ENCODE assay signal across 8 cellular contexts in the genomic region with DNA sequence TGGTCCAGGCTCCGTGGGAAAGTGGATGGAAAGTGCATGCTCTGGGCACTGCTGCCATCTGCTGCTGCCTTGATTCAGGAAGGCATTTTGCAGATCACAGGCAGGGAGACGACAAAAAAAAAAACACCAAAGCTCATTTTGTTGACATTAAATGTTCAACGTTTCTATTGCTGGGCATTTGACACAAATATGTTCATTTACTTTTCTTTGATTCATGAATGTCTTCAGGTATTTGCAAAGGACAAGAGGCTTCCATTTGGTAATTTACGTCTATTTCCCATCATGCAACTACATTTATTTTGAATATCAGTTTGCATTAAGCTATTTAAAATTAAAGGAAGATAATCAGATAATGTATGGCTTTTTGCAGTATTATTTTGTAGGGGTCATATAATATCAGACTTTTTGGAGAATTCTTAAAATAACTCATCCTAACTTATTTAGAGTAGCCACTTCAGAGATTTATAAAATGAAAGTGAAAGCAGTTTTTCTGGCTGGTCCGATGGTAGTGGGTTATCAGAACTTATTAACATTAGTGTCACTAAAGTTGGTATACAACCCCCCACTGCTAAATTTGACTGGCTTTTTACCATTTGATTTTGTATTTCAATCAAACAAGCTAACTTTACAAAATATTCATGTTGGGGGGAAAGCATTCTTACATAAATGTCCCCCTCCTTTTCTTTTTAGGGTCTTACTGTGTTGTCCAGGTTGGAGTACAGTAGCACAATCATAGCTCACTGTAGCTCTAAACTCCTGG.
DNase-seq lines count a peak whose midpoint lies in the region; ATAC-seq and TF ChIP-seq lines count a peak whose summit lies in the region.

No MANE protein-coding gene starts in this region.

- ATAC-seq in GM18511 (IDR thresholded peaks at IDR 0.05; ENCODE audit: unreplicated experiment) (peak; percentile 70), HG03097 (IDR thresholded peaks at IDR 0.05; ENCODE audit: low FRiP score, unreplicated experiment) (peak; percentile 51)
- ATAC-seq in activated CD4-positive, alpha-beta T cell treated with anti-CD3 and anti-CD28 coated beads for 36 hours = peak; percentile 58

- TF ChIP-seq RAD21 in liver (IDR thresholded peaks at IDR 0.05) = peak; percentile 95 to 99

- peak overlapping the region; percentile 87 for H3K4me3 Mint-ChIP-seq in activated CD4-positive, alpha-beta T cell treated with anti-CD3 and anti-CD28 coated beads for 36 hours

- H3K27ac ChIP-seq in liver (ENCODE audit: low read depth in 1 of 2, low read length in 2 of 2) = peak overlapping the region; percentile 70 to 79

- H3K27ac Mint-ChIP-seq in activated CD4-positive, alpha-beta T cell treated with anti-CD3 and anti-CD28 coated beads for 36 hours = peak overlapping the region; percentile 93

- CTCF ChIA-PET in activated CD4-positive, alpha-beta T cell treated with anti-CD3 and anti-CD28 coated beads for 36 hours (lab: Charles Lee) = interaction anchor here (0.5 to 3.5 kb wide), 31 partner anchors 8 to 1000 kb away, joined by 3 to 32 read pairs (median 4); no protein-coding TSS in a partner anchor

- peaks cover 28% of the 10 kb centered on the region for H3K4me1 Mint-ChIP-seq in activated CD4-positive, alpha-beta T cell treated with anti-CD3 and anti-CD28 coated beads for 36 hours

- TF ChIP-seq CTCF in liver (IDR thresholded peaks at IDR 0.05; ENCODE audit: low read depth, low read length, missing input control) = peak; percentile 68

- intact Hi-C loops in activated CD4-positive, alpha-beta T cell treated with anti-CD3 and anti-CD28 coated beads for 36 hours (cut with DNase I, micrococcal nuclease) = loop anchor here (1.0 to 5.0 kb wide), 10 partner anchors 22 to 388 kb away; a partner anchor contains a TSS

- H3K9me3 ChIP-seq in liver (ENCODE audit: control insufficient read depth in 4 of 4, low read length in 3 of 4) = no peaks in the 10 kb centered on the region

- no peaks in the 10 kb centered on the region for H3K9me3 Mint-ChIP-seq in activated CD4-positive, alpha-beta T cell treated with anti-CD3 and anti-CD28 coated beads for 36 hours (ENCODE audit: low read depth)

- H3K4me3 ChIP-seq in liver (ENCODE audit: low read depth in 1 of 3, low read length in 3 of 3) = peak overlapping the region; percentile 69 to 89 (median 78)

- H3K36me3 ChIP-seq in liver (ENCODE audit: control insufficient read depth in 4 of 4, insufficient read depth in 3 of 4, low read depth in 1 of 4, low read length in 3 of 4) = no peaks in the 10 kb centered on the region

- H3K4me1 ChIP-seq in liver (ENCODE audit: control insufficient read depth in 4 of 4, insufficient read depth in 4 of 4, low read length in 3 of 4) = peaks cover 0 to 20% (median 10%) of the 10 kb centered on the region in 4 donors

- no peaks in the 10 kb centered on the region for H3K27me3 ChIP-seq in liver (ENCODE audit: control insufficient read depth in 4 of 4, insufficient read depth in 4 of 4, low read length in 3 of 4)

- DNase-seq in AG08395 (ENCODE audit: low spot score) (peak; percentile 68), NCI-H2227 (lab: John Stamatoyannopoulos, UW; ENCODE audit: unreplicated experiment) (peak; percentile 72), dermis microvascular lymphatic vessel endothelial cell (ENCODE audit: low read depth in 2 of 2) (peak; percentile 58 to 75)
- DNase-seq in activated CD4-positive, alpha-beta T cell treated with anti-CD3 and anti-CD28 coated beads for 36 hours = peak; percentile 81
- peak; percentile 72 for DNase-seq in stimulated activated CD4-positive, alpha-beta T cell treated with anti-CD3 and anti-CD28 coated beads, Interleukin-4, amount 100 ng/mL, for 24 hours

- POLR2A ChIA-PET in activated CD4-positive, alpha-beta T cell treated with anti-CD3 and anti-CD28 coated beads for 36 hours (lab: Charles Lee) = interaction anchor here (0.7 kb wide), 1 partner anchor 11 kb away, joined by 4 read pairs; no protein-coding TSS in a partner anchor

- H3K27me3 Mint-ChIP-seq in activated CD4-positive, alpha-beta T cell treated with anti-CD3 and anti-CD28 coated beads for 36 hours = no peaks in the 10 kb centered on the region

- H3K9ac ChIP-seq in liver (ENCODE audit: low read depth in 1 of 2, low read length in 2 of 2) = peak overlapping the region; percentile 89 to 91

- WGBS in liver = under 1% methylated on average over 5 of the region's 5 CpGs

- H3K36me3 Mint-ChIP-seq in activated CD4-positive, alpha-beta T cell treated with anti-CD3 and anti-CD28 coated beads for 36 hours (ENCODE audit: low read depth) = no peaks in the 10 kb centered on the region

TF ChIP-seq in liver, 16 proteins besides CTCF, POLR2A, EP300 and RAD21:
- TF ChIP-seq, protein P1, sequence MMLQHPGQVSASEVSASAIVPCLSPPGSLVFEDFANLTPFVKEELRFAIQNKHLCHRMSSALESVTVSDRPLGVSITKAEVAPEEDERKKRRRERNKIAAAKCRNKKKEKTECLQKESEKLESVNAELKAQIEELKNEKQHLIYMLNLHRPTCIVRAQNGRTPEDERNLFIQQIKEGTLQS (IDR thresholded peaks at IDR 0.05) = peak; percentile 95
- TF ChIP-seq, protein P2, sequence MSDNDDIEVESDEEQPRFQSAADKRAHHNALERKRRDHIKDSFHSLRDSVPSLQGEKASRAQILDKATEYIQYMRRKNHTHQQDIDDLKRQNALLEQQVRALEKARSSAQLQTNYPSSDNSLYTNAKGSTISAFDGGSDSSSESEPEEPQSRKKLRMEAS (IDR thresholded peaks at IDR 0.05) = peak; percentile 9
- no peak for TF ChIP-seq TAF1 (conservative IDR thresholded peaks at IDR 0.05)
- TF ChIP-seq, protein P3, sequence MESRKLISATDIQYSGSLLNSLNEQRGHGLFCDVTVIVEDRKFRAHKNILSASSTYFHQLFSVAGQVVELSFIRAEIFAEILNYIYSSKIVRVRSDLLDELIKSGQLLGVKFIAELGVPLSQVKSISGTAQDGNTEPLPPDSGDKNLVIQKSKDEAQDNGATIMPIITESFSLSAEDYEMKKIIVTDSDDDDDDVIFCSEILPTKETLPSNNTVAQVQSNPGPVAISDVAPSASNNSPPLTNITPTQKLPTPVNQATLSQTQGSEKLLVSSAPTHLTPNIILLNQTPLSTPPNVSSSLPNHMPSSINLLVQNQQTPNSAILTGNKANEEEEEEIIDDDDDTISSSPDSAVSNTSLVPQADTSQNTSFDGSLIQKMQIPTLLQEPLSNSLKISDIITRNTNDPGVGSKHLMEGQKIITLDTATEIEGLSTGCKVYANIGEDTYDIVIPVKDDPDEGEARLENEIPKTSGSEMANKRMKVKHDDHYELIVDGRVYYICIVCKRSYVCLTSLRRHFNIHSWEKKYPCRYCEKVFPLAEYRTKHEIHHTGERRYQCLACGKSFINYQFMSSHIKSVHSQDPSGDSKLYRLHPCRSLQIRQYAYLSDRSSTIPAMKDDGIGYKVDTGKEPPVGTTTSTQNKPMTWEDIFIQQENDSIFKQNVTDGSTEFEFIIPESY (IDR thresholded peaks at IDR 0.05) = peak; percentile 53
- TF ChIP-seq YY1 (IDR thresholded peaks at IDR 0.05) = peak; percentile 66
- no peak for TF ChIP-seq HNF4G (IDR thresholded peaks at IDR 0.05)

Comparison
In these comparisons a context has a peak if more than half of its experiments do, and no peak if none do; other contexts are left out.
1. Peak in every context shown above with its lines: DNase-seq, ATAC-seq, H3K4me3 ChIP-seq and H3K27ac ChIP-seq.